Comparison of ENCODE assay signal across 14 cellular contexts in the genomic region with DNA sequence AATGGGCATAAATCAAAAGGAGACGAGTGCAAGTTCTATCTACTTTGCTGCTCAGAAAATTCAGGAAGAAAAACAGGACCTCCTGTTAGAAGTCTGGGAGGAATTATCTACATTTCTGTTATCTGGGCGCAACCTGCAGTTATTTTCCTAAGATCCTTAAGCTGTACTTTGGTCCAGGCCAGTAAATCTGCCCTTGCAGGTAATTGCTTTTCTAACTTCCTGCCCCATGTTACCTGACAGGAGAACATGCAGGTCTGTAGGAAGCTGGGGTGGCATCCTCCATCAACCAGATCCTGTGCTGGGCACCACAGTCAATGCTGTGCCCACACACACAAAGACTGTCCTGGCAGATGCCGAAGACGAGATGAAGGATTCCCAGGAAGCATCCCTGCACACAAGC. TPM values are rescaled to one million over a fixed set of nuclear protein-coding genes. Genes with fewer than 3 reads are reported as not detected.
DNase-seq lines count a peak whose midpoint lies in the region; ATAC-seq, FAIRE-seq and TF ChIP-seq lines count a peak whose summit lies in the region.
"Had no signal": no experiment of that assay in that cellular context is flagged by ENCODE, and none has a peak within 500 bp of the region (broad histone marks: within the 10 kb centered on the region; RNA-seq: fewer than 3 reads in every experiment).

No MANE protein-coding gene starts in this region.

- peak overlapping the region; percentile 53 to 57 for H3K27ac Mint-ChIP-seq in natural killer cell
- peak overlapping the region in 1 of 2 donors; percentile 72 for H3K27ac Mint-ChIP-seq in natural killer cell treated with Interleukin-12 subunit alpha and Interleukin-12 subunit beta and Interleukin-15 and Interleukin-18, amount 100 ng/mL, for 72 hours
- no peak overlapping the region for H3K27ac Mint-ChIP-seq in stimulated activated naive CD8-positive, alpha-beta T cell treated with anti-CD3 and anti-CD28 coated beads, Interleukin-15, amount 100 ng/mL, for 72 hours

- H3K27me3 ChIP-seq in small intestine (ENCODE audit: control insufficient read depth in 2 of 2, insufficient read depth in 2 of 2, low read length in 2 of 2), result peaks cover 0 to 3% of the 10 kb centered on the region in 2 donors

- WGBS in small intestine, 3 donors, result 22 to 63% (median 32%) methylated on average over 4 of the region's 4 CpGs

- H3K4me3 ChIP-seq in mucosa of descending colon, result no peak overlapping the region
- no peak overlapping the region for H3K4me3 ChIP-seq in small intestine (ENCODE audit: low read depth in 1 of 2, low read length in 2 of 2)
- H3K4me3 ChIP-seq: BLaER1, GM23248 had no signal

- no peaks in the 10 kb centered on the region for H3K27me3 Mint-ChIP-seq in natural killer cell (ENCODE audit: low read depth in 2 of 2)
- H3K27me3 Mint-ChIP-seq in natural killer cell treated with Interleukin-12 subunit alpha and Interleukin-12 subunit beta and Interleukin-15 and Interleukin-18, amount 100 ng/mL, for 72 hours, result no peaks in the 10 kb centered on the region
- H3K27me3 Mint-ChIP-seq in stimulated activated naive CD8-positive, alpha-beta T cell treated with anti-CD3 and anti-CD28 coated beads, Interleukin-15, amount 100 ng/mL, for 72 hours, result peaks cover 65% of the 10 kb centered on the region

- peaks cover 11% of the 10 kb centered on the region for H3K36me3 Mint-ChIP-seq in natural killer cell
- no peaks in the 10 kb centered on the region for H3K36me3 Mint-ChIP-seq in natural killer cell treated with Interleukin-12 subunit alpha and Interleukin-12 subunit beta and Interleukin-15 and Interleukin-18, amount 100 ng/mL, for 72 hours
- H3K36me3 Mint-ChIP-seq: CD8-positive, alpha-beta memory T cell had no signal

- no peaks in the 10 kb centered on the region for H3K9me3 Mint-ChIP-seq in natural killer cell
- H3K9me3 Mint-ChIP-seq in natural killer cell treated with Interleukin-12 subunit alpha and Interleukin-12 subunit beta and Interleukin-15 and Interleukin-18, amount 100 ng/mL, for 72 hours, result no peaks in the 10 kb centered on the region
- no peaks in the 10 kb centered on the region for H3K9me3 Mint-ChIP-seq in stimulated activated naive CD8-positive, alpha-beta T cell treated with anti-CD3 and anti-CD28 coated beads, Interleukin-15, amount 100 ng/mL, for 72 hours
- H3K9me3 Mint-ChIP-seq: CD8-positive, alpha-beta memory T cell had no signal

- H3K36me3 ChIP-seq in mucosa of descending colon (ENCODE audit: low read depth) (no peaks in the 10 kb centered on the region), small intestine (ENCODE audit: control insufficient read depth in 2 of 2, insufficient read depth in 2 of 2, low read length in 2 of 2) (no peaks in the 10 kb centered on the region)

- H3K9me3 ChIP-seq in mucosa of descending colon (no peaks in the 10 kb centered on the region), small intestine (ENCODE audit: control insufficient read depth, low read depth) (no peaks in the 10 kb centered on the region)
- H3K9me3 ChIP-seq: BLaER1 had no signal

- no peak for TF ChIP-seq CTCF in natural killer cell (IDR thresholded peaks at IDR 0.05)
- no peak for TF ChIP-seq CTCF in mucosa of descending colon (IDR thresholded peaks at IDR 0.05)

- H3K4me1 Mint-ChIP-seq in natural killer cell, result peaks cover 45 to 48% of the 10 kb centered on the region in 2 donors
- peaks cover 0 to 19% of the 10 kb centered on the region in 2 donors for H3K4me1 Mint-ChIP-seq in natural killer cell treated with Interleukin-12 subunit alpha and Interleukin-12 subunit beta and Interleukin-15 and Interleukin-18, amount 100 ng/mL, for 72 hours (ENCODE audit: low read depth in 2 of 2)
- H3K4me1 Mint-ChIP-seq in stimulated activated naive CD8-positive, alpha-beta T cell treated with anti-CD3 and anti-CD28 coated beads, Interleukin-15, amount 100 ng/mL, for 72 hours, result peaks cover 5% of the 10 kb centered on the region

- no peak for ATAC-seq in natural killer cell
- no peak for ATAC-seq in natural killer cell treated with Interleukin-12 subunit alpha and Interleukin-12 subunit beta and Interleukin-15 and Interleukin-18, amount 100 ng/mL, for 72 hours
- ATAC-seq in mucosa of descending colon, result peak; percentile 90
- no peak for ATAC-seq in stimulated activated naive CD8-positive, alpha-beta T cell treated with anti-CD3 and anti-CD28 coated beads, Interleukin-15, amount 100 ng/mL, for 72 hours
- no peak for ATAC-seq in GM18870 (IDR thresholded peaks at IDR 0.05; ENCODE audit: unreplicated experiment)

- FAIRE-seq in small intestine (lab: Jason Lieb, UNC), result no peak

- no peak for DNase-seq in natural killer cell
- DNase-seq in natural killer cell treated with Interleukin-12 subunit alpha and Interleukin-12 subunit beta and Interleukin-15 and Interleukin-18, amount 100 ng/mL, for 72 hours (ENCODE audit: low spot score), result no peak
- DNase-seq in mucosa of descending colon, result peak in 1 of 3 donors; percentile 56
- peak; percentile 87 for DNase-seq in small intestine
- no peak for DNase-seq in stimulated activated naive CD8-positive, alpha-beta T cell treated with anti-CD3 and anti-CD28 coated beads, Interleukin-15, amount 100 ng/mL, for 72 hours
- no peak for DNase-seq in glomerular visceral epithelial cell (ENCODE audit: extremely low spot score)
- DNase-seq: CD8-positive, alpha-beta memory T cell; DMS53; GF-D8; GM23248; H7 had no signal

- no peak overlapping the region for H3K4me3 Mint-ChIP-seq in natural killer cell
- no peak overlapping the region for H3K4me3 Mint-ChIP-seq in natural killer cell treated with Interleukin-12 subunit alpha and Interleukin-12 subunit beta and Interleukin-15 and Interleukin-18, amount 100 ng/mL, for 72 hours
- no peak overlapping the region for H3K4me3 Mint-ChIP-seq in stimulated activated naive CD8-positive, alpha-beta T cell treated with anti-CD3 and anti-CD28 coated beads, Interleukin-15, amount 100 ng/mL, for 72 hours
- H3K4me3 Mint-ChIP-seq: CD8-positive, alpha-beta memory T cell had no signal

- no peak overlapping the region for H3K27ac ChIP-seq in small intestine (ENCODE audit: low read depth in 1 of 2, low read length in 1 of 2)
- H3K27ac ChIP-seq: 22Rv1, BLaER1, GM23248 had no signal

- intact Hi-C loops in natural killer cell (cut with micrococcal nuclease) (no loop called here), mucosa of descending colon (cut with DNase I, micrococcal nuclease) (no loop called here)

- H3K4me1 ChIP-seq in mucosa of descending colon (ENCODE audit: low read depth), result peaks cover 7% of the 10 kb centered on the region
- H3K4me1 ChIP-seq in small intestine (ENCODE audit: control insufficient read depth in 2 of 2, insufficient read depth in 1 of 2, low read depth in 1 of 2, low read length in 1 of 2), result peaks cover 3% of the 10 kb centered on the region in 2 donors

RNA-seq across cellular contexts. Expression of gene CCNJL, which starts 5.7 kb away (rescaled TPM):
- total RNA-seq in natural killer cell (10 to 100 TPM; 19.9 to 32.1 (median 20.7) TPM), mucosa of descending colon (10 to 100 TPM in 2 of 3 donors, 1 to 10 TPM in 1; 8.7 to 32.7 (median 25.0) TPM)
- total RNA-seq in natural killer cell treated with Interleukin-12 subunit alpha and Interleukin-12 subunit beta and Interleukin-15 and Interleukin-18, amount 100 ng/mL, for 72 hours, result 10 to 100 TPM in 1 of 2 donors, 1 to 10 TPM in 1; 5.6 to 20.1 TPM
- 1 to 10 TPM in 1 of 3 donors, under 1 TPM in 2; 0.22 to 2.5 (median 0.54) TPM for polyA plus RNA-seq in small intestine
- total RNA-seq: CD8-positive, alpha-beta memory T cell had no signal
- polyA plus RNA-seq: CD8-positive, alpha-beta memory T cell; GM23248 had no signal

Comparison
In these comparisons a context has a peak if more than half of its experiments do, and no peak if none do; other contexts are left out.
1. H3K27ac Mint-ChIP-seq: peak in natural killer cell (2 of 2); none in stimulated activated naive CD8-positive, alpha-beta T cell treated with anti-CD3 and anti-CD28 coated beads, Interleukin-15, amount 100 ng/mL, for 72 hours (0 of 2).